1 cellular context compared by ENCODE assay signal in genomic region chr12:12725956-12726542, GRCh38.
TF ChIP-seq lines count a peak whose summit lies in the region.

No MANE protein-coding gene starts in this region.

TF ChIP-seq in HepG2, 621 proteins besides CTCF, POLR2A, EP300 and RAD21:
- TF ChIP-seq HDAC1 (CRISPR knock-in tag; IDR thresholded peaks at IDR 0.05) (peak; percentile 6; the same call in 1 of the 2 replicates), RBFOX2 (IDR thresholded peaks at IDR 0.05; ENCODE audit: low read depth, low read length) (peak; percentile 51; the same call in 1 of the 2 replicates), ZNF768 (CRISPR knock-in tag; IDR thresholded peaks at IDR 0.05) (peak; percentile 59; the same call in 1 of the 2 replicates), ATF3 (CRISPR knock-in tag; IDR thresholded peaks at IDR 0.05) (peak; percentile 38; the same call in 1 of the 2 replicates), ZNF296 (CRISPR knock-in tag; conservative IDR thresholded peaks at IDR 0.05) (0 out of 2 replicates have a peak, but pooled peaks have one; percentile 41), JDP2 (CRISPR knock-in tag; IDR thresholded peaks at IDR 0.05; ENCODE audit: borderline replicate concordance) (no peak), ZNF10 (CRISPR knock-in tag; IDR thresholded peaks at IDR 0.05; ENCODE audit: borderline replicate concordance, low read depth) (no peak), TGIF2 (CRISPR knock-in tag; IDR thresholded peaks at IDR 0.05) (0 out of 2 replicates have a peak, but pooled peaks have one; percentile 42), NRL (CRISPR knock-in tag; IDR thresholded peaks at IDR 0.05; ENCODE audit: borderline replicate concordance) (no peak), ATM (IDR thresholded peaks at IDR 0.05; ENCODE audit: borderline replicate concordance) (no peak), SP1 (IDR thresholded peaks at IDR 0.05) (no peak), SP1 (CRISPR knock-in tag; IDR thresholded peaks at IDR 0.05) (no peak), KLF15 (CRISPR knock-in tag; IDR thresholded peaks at IDR 0.05; ENCODE audit: borderline replicate concordance) (0 out of 2 replicates have a peak, but pooled peaks have one; percentile 5), GMEB2 (CRISPR knock-in tag; IDR thresholded peaks at IDR 0.05; ENCODE audit: low read depth) (0 out of 2 replicates have a peak, but pooled peaks have one; percentile 2), ZNF747 (CRISPR knock-in tag; IDR thresholded peaks at IDR 0.05; ENCODE audit: borderline replicate concordance) (peak; percentile 26; the same call in 1 of the 2 replicates), ASH2L (IDR thresholded peaks at IDR 0.05; ENCODE audit: insufficient read length, low read depth, low read length) (no peak), BRD4 (CRISPR knock-in tag; IDR thresholded peaks at IDR 0.05) (0 out of 2 replicates have a peak, but pooled peaks have one; percentile 34), NCOA1 (CRISPR knock-in tag; IDR thresholded peaks at IDR 0.05) (no peak), SAP130 (CRISPR knock-in tag; IDR thresholded peaks at IDR 0.05; ENCODE audit: low read depth) (peak; percentile 21; the same call in 1 of the 2 replicates), ZNF576 (CRISPR knock-in tag; IDR thresholded peaks at IDR 0.05) (no peak), ZNF776 (CRISPR knock-in tag; IDR thresholded peaks at IDR 0.05) (no peak), MXD1 (CRISPR knock-in tag; IDR thresholded peaks at IDR 0.05) (0 out of 2 replicates have a peak, but pooled peaks have one; percentile 30), HOXA3 (CRISPR knock-in tag; IDR thresholded peaks at IDR 0.05) (no peak), GABPB1 (CRISPR knock-in tag; IDR thresholded peaks at IDR 0.05) (no peak; the same call in 1 of the 2 replicates), JUND (CRISPR knock-in tag; IDR thresholded peaks at IDR 0.05) (no peak), ETS1 (CRISPR knock-in tag; IDR thresholded peaks at IDR 0.05) (no peak), AGO2 (optimal IDR thresholded peaks at IDR 0.05; ENCODE audit: low read depth, low read length) (peak; percentile 38), SIN3A (IDR thresholded peaks at IDR 0.05; ENCODE audit: borderline replicate concordance, low read depth, low read length) (peak; percentile 71; the same call in 1 of the 2 replicates), ZNF678 (CRISPR knock-in tag; IDR thresholded peaks at IDR 0.05) (no peak), FOSL1 (CRISPR knock-in tag; IDR thresholded peaks at IDR 0.05; ENCODE audit: borderline replicate concordance) (no peak), CREBL2 (CRISPR knock-in tag; IDR thresholded peaks at IDR 0.05; ENCODE audit: borderline replicate concordance) (0 out of 2 replicates have a peak, but pooled peaks have one; percentile 60), ZNF841 (CRISPR knock-in tag; IDR thresholded peaks at IDR 0.05; ENCODE audit: borderline replicate concordance) (no peak), ZNF143 (CRISPR knock-in tag; IDR thresholded peaks at IDR 0.05) (no peak), ZFX (CRISPR knock-in tag; IDR thresholded peaks at IDR 0.05; ENCODE audit: low read depth) (0 out of 2 replicates have a peak, but pooled peaks have one; percentile 1), ZNF609 (CRISPR knock-in tag; IDR thresholded peaks at IDR 0.05; ENCODE audit: borderline replicate concordance) (0 out of 2 replicates have a peak, but pooled peaks have one; percentile 20), ZNF547 (CRISPR knock-in tag; IDR thresholded peaks at IDR 0.05) (0 out of 2 replicates have a peak, but pooled peaks have one; percentile 36), TSC22D2 (CRISPR knock-in tag; IDR thresholded peaks at IDR 0.05; ENCODE audit: borderline replicate concordance) (no peak), UBTF (CRISPR knock-in tag; IDR thresholded peaks at IDR 0.05) (0 out of 2 replicates have a peak, but pooled peaks have one; percentile 20), ZNF512 (CRISPR knock-in tag; IDR thresholded peaks at IDR 0.05) (0 out of 2 replicates have a peak, but pooled peaks have one; percentile 43), BCL6 (CRISPR knock-in tag; IDR thresholded peaks at IDR 0.05) (no peak), PAF1 (CRISPR knock-in tag; IDR thresholded peaks at IDR 0.05) (no peak)
